ENCODE assay signal across 8 cellular contexts in genomic region chr11:129364143-129364654, GRCh38. TPM values are rescaled to one million over a fixed set of nuclear protein-coding genes. Genes with fewer than 3 reads are reported as not detected.
DNase-seq lines count a peak whose midpoint lies in the region; ATAC-seq, FAIRE-seq and TF ChIP-seq lines count a peak whose summit lies in the region.

No MANE protein-coding gene starts in this region.

- FAIRE-seq in GM12892 (lab: Jason Lieb, UNC) = peak; percentile 99

- TF ChIP-seq POLR2A in GM12892 (IDR thresholded peaks at IDR 0.05; ENCODE audit: low read depth, low read length) = no peak
- no peak for TF ChIP-seq POLR2A in sigmoid colon (IDR thresholded peaks at IDR 0.05)

- H4K20me1 ChIP-seq in SU-DHL-6 (ENCODE audit: low read depth, low read length) = no peaks in the 10 kb centered on the region

- no peak overlapping the region for H3K4me2 ChIP-seq in SU-DHL-6 (ENCODE audit: low read depth, low read length, poor library complexity, severe bottlenecking)

- peak; percentile 72 for TF ChIP-seq CTCF in SU-DHL-6 (IDR thresholded peaks at IDR 0.05; ENCODE audit: insufficient read depth, low read length, poor library complexity, severe bottlenecking)
- peak; percentile 65 to 95 for TF ChIP-seq CTCF in right atrium auricular region (IDR thresholded peaks at IDR 0.05)
- TF ChIP-seq CTCF in sigmoid colon (IDR thresholded peaks at IDR 0.05) = peak; percentile 27 to 77 (median 68)

- H2AFZ ChIP-seq in SU-DHL-6 (ENCODE audit: low read depth, low read length, severe bottlenecking) = no peak overlapping the region

- DNase-seq in GM12892 (ENCODE audit: insufficient read length) (peak; percentile 18), NCI-H1092 treated with DMSO at 0.1 percent for 48 hours (lab: John Stamatoyannopoulos, UW) (peak; percentile 89), adipocyte (ENCODE audit: low read depth) (peak; percentile 79), right atrium auricular region (ENCODE audit: low spot score) (peak; percentile 63), sigmoid colon (peak; percentile 68), epidermal melanocyte (ENCODE audit: insufficient read length, low spot score) (no peak)

- H3K36me3 ChIP-seq in SU-DHL-6 (ENCODE audit: low read length) (no peaks in the 10 kb centered on the region), adipocyte (ENCODE audit: control insufficient read depth, insufficient read depth, low read length, severe bottlenecking) (no peaks in the 10 kb centered on the region), right atrium auricular region (no peaks in the 10 kb centered on the region), sigmoid colon (no peaks in the 10 kb centered on the region)

- H3K9me3 ChIP-seq in SU-DHL-6 (ENCODE audit: insufficient read depth, low read length) (no peaks in the 10 kb centered on the region), adipocyte (ENCODE audit: control insufficient read depth, low read length) (peaks cover 15% of the 10 kb centered on the region), right atrium auricular region (peaks cover 0 to 13% of the 10 kb centered on the region in 2 donors), sigmoid colon (peaks cover 0 to 7% (median 3%) of the 10 kb centered on the region in 4 donors)

- H3K9ac ChIP-seq in SU-DHL-6 (ENCODE audit: low read length) = no peak overlapping the region
- no peak overlapping the region for H3K9ac ChIP-seq in adipocyte (ENCODE audit: low read length)

- H3K79me2 ChIP-seq in SU-DHL-6 (ENCODE audit: insufficient read depth, low read length) = no peaks in the 10 kb centered on the region

- H3F3A ChIP-seq in SU-DHL-6 (ENCODE audit: insufficient read depth) = no peaks in the 10 kb centered on the region

- no peak for TF ChIP-seq EP300 in sigmoid colon (IDR thresholded peaks at IDR 0.05)

- peak; percentile 100 for ATAC-seq in HG02642 (IDR thresholded peaks at IDR 0.05; ENCODE audit: poor library complexity, unreplicated experiment)

- H3K27me3 ChIP-seq in SU-DHL-6 (ENCODE audit: low read length) (no peaks in the 10 kb centered on the region), adipocyte (replicated peaks; ENCODE audit: control insufficient read depth, insufficient read depth, low read length) (peaks cover 61% of the 10 kb centered on the region), right atrium auricular region (no peaks in the 10 kb centered on the region), sigmoid colon (peaks cover 0 to 62% (median 0%) of the 10 kb centered on the region in 3 donors)

- H3K4me1 ChIP-seq in adipocyte (ENCODE audit: control insufficient read depth, insufficient read depth, low read length) (no peaks in the 10 kb centered on the region), right atrium auricular region (no peaks in the 10 kb centered on the region), sigmoid colon (peaks cover 0 to 7% (median 0%) of the 10 kb centered on the region in 4 donors)

- intact Hi-C loops in sigmoid colon (cut with DNase I) = no loop called here

- no peak overlapping the region for H3K4me3 ChIP-seq in SU-DHL-6 (ENCODE audit: insufficient read depth, low read length, poor library complexity, severe bottlenecking)
- no peak overlapping the region for H3K4me3 ChIP-seq in adipocyte (ENCODE audit: low read length)
- no peak overlapping the region for H3K4me3 ChIP-seq in right atrium auricular region
- H3K4me3 ChIP-seq in sigmoid colon = no peak overlapping the region

- 0 to 4% methylated on average over 19 of the region's 19 CpGs for WGBS in sigmoid colon, 2 donors

- H3K27ac ChIP-seq in SU-DHL-6 (ENCODE audit: low read depth, low read length) = no peak overlapping the region
- no peak overlapping the region for H3K27ac ChIP-seq in right atrium auricular region
- H3K27ac ChIP-seq in sigmoid colon = no peak overlapping the region

- H3K9me2 ChIP-seq in SU-DHL-6 (replicated peaks; ENCODE audit: insufficient read depth, low read length) = no peaks in the 10 kb centered on the region

RNA-seq across cellular contexts. Expression of gene BARX2, which starts 11.4 kb away (rescaled TPM):
- 2.2 TPM for polyA plus RNA-seq in GM12892 (2012; ENCODE audit: missing spikeins)
- total RNA-seq in right atrium auricular region (1 to 10 TPM in 1 of 2 donors, under 1 TPM in 1; 0.35 to 1.4 TPM), sigmoid colon (not detected)
- polyA plus RNA-seq in sigmoid colon = 10 to 100 TPM; 10.0 to 19.7 (median 12.0) TPM
